10 cellular contexts compared by ENCODE assay signal in genomic region chr3:147298511-147298982, GRCh38.
DNase-seq lines count a peak whose midpoint lies in the region; ATAC-seq and TF ChIP-seq lines count a peak whose summit lies in the region.
"Had no signal": no experiment of that assay in that cellular context is flagged by ENCODE, and none has a peak within 500 bp of the region (broad histone marks: within the 10 kb centered on the region; RNA-seq: fewer than 3 reads in every experiment).

No MANE protein-coding gene starts in this region.

- H3K4ac ChIP-seq in trophoblast cell (ENCODE audit: low read depth, low read length) = no peak overlapping the region

- H2BK120ac ChIP-seq in trophoblast cell (ENCODE audit: insufficient read depth, low read length, poor library complexity) = no peak overlapping the region

- no peak overlapping the region for H4K91ac ChIP-seq in trophoblast cell (ENCODE audit: low read depth, low read length)

- no peak overlapping the region for H3K23ac ChIP-seq in trophoblast cell (ENCODE audit: low read length)

- ATAC-seq in HG03439 (IDR thresholded peaks at IDR 0.05; ENCODE audit: unreplicated experiment) = no peak

- H3K27me3 ChIP-seq in trophoblast cell (ENCODE audit: insufficient read depth, low read length) = no peaks in the 10 kb centered on the region

- no CpG with 5 or more reads among the region's 4 CpGs for WGBS in trophoblast cell (ENCODE audit: extremely low coverage, insufficient coverage, insufficient read length)

- H3K36me3 ChIP-seq in trophoblast cell (ENCODE audit: control insufficient read depth in 1 of 2, insufficient read depth in 2 of 2, low read length in 2 of 2) = no peaks in the 10 kb centered on the region

- H2AFZ ChIP-seq in trophoblast cell (ENCODE audit: insufficient read depth, low read length, poor library complexity) = no peak overlapping the region

- H2AK5ac ChIP-seq in trophoblast cell (ENCODE audit: low read length) = no peak overlapping the region

- no peak overlapping the region for H3K18ac ChIP-seq in trophoblast cell (ENCODE audit: low read length)

- no peak overlapping the region for H3K9ac ChIP-seq in trophoblast cell (ENCODE audit: low read length)

- H3K4me1 ChIP-seq in trophoblast cell (ENCODE audit: control insufficient read depth in 1 of 2, insufficient read depth in 2 of 2, low read length in 2 of 2) = peaks cover 0 to 2% of the 10 kb centered on the region in 2 experiments

- DNase-seq in GOT3 (lab: John Stamatoyannopoulos, UW) = peak; percentile 38
- DNase-seq in RKO (ENCODE audit: low spot score) = peak; percentile 28
- peak; percentile 99 for DNase-seq in fibroblast of mammary gland (ENCODE audit: low read depth)
- DNase-seq in trophoblast cell = peak; percentile 84 to 98
- no peak for DNase-seq in NCI-H69 (lab: John Stamatoyannopoulos, UW)
- DNase-seq in amygdala (lab: John Stamatoyannopoulos, UW) = no peak
- no peak for DNase-seq in cerebellar nuclear complex (lab: John Stamatoyannopoulos, UW)
- DNase-seq: activated naive CD8-positive, alpha-beta T cell treated with anti-CD3 and anti-CD28 coated beads, Interleukin-2, amount 10 ng/mL, durations not matched to agents 7 days and 5 days; MV-4-11 had no signal

- H3K27ac ChIP-seq in trophoblast cell (ENCODE audit: low read depth, low read length) = no peak overlapping the region

- no peaks in the 10 kb centered on the region for H3K79me2 ChIP-seq in trophoblast cell (ENCODE audit: control insufficient read depth, insufficient read depth, low read length, poor library complexity)

- H2BK12ac ChIP-seq in trophoblast cell (ENCODE audit: low read length) = no peak overlapping the region

- H3K79me1 ChIP-seq in trophoblast cell (ENCODE audit: low read length) = no peaks in the 10 kb centered on the region

- H3K4me3 ChIP-seq in fibroblast of mammary gland (ENCODE audit: control insufficient read depth, low read depth, low read length) = no peak overlapping the region
- no peak overlapping the region for H3K4me3 ChIP-seq in trophoblast cell (ENCODE audit: low read depth, low read length)

- H2BK5ac ChIP-seq in trophoblast cell (ENCODE audit: low read depth, low read length, poor library complexity) = no peak overlapping the region

- no peaks in the 10 kb centered on the region for H3K9me3 ChIP-seq in trophoblast cell (ENCODE audit: insufficient read depth, low read depth, low read length)

- no peak overlapping the region for H4K12ac ChIP-seq in trophoblast cell (ENCODE audit: low read depth, low read length)

- TF ChIP-seq CTCF in fibroblast of mammary gland (conservative IDR thresholded peaks at IDR 0.05; ENCODE audit: control insufficient read depth, insufficient read depth, low read depth, low read length) = no peak

- no peak overlapping the region for H4K8ac ChIP-seq in trophoblast cell (ENCODE audit: low read depth, low read length)

- H3K14ac ChIP-seq in trophoblast cell (ENCODE audit: low read length) = no peak overlapping the region

- no peak overlapping the region for H3K4me2 ChIP-seq in trophoblast cell (ENCODE audit: low read length)

Comparison
In these comparisons a context has a peak if more than half of its experiments do, and no peak if none do; other contexts are left out.
1. DNase-seq: peak in GOT3 (single experiment), RKO (single experiment), fibroblast of mammary gland (single experiment) and trophoblast cell (2 of 2); none in NCI-H69 (single experiment), amygdala (0 of 56) and cerebellar nuclear complex (0 of 2).